ENCODE assay signal across 9 cellular contexts in the genomic region with DNA sequence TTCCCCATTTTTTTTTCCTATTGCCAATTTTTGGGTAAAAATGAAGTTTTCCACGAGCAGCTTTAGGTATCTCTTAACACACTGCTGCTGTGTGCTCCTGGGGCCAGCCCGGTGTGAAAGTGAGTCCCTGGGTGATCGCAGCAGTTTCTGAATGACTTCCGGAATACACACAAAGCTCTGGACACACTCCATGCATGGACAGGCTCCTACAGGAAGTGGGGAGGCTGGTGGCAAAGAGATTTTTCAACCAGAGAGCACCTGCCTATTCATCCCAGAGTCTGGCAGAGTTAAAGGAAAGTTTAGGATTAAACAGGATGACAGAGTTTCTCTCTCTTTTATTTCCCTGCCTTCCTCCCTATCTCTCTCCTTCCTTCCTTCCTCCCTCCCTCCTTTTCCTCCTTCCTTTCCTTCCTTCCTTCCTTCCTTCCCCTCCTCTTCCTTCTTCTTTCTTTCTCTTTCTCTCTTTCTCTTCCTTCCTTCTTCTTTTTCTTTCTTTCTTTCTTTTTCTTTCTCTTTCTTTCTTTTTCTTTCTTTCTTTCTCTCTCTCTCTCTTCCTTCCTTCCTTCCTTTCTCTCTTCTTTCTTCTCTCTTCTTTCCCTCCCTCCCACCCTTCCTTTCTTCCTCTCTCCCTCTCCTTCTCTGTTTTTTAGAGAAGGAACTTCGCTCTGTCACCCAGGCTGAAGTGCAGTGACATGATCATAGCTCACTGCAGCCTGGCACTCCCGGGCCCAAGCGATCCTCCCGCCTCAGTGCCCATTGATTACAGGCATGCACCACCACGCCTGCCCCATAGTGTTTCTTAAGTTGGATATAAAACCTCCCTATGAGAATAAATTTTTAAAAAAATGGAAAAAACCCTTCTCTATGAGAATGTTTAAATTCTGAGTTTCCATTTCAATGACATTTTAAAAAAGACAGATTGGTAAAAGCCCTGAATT. TPM values are rescaled to one million over a fixed set of nuclear protein-coding genes. Genes with fewer than 3 reads are reported as not detected.
A peak's percentile ranks its signal among the peaks of the same experiment; 100 is the strongest.
DNase-seq lines count a peak whose midpoint lies in the region; ATAC-seq and TF ChIP-seq lines count a peak whose summit lies in the region.
"Had no signal": no experiment of that assay in that cellular context is flagged by ENCODE, and none has a peak within 500 bp of the region (broad histone marks: within the 10 kb centered on the region; RNA-seq: fewer than 3 reads in every experiment).

No MANE protein-coding gene starts in this region.

- 70% methylated on average over 9 of the region's 9 CpGs for WGBS in suprapubic skin

- H3K27ac ChIP-seq in suprapubic skin, result no peak overlapping the region

- TF ChIP-seq POLR2A in suprapubic skin (IDR thresholded peaks at IDR 0.05), result no peak

- peaks cover 8% of the 10 kb centered on the region for H3K4me1 ChIP-seq in suprapubic skin

- no peak overlapping the region for H3K4me3 Mint-ChIP-seq in activated T-helper 17 cell treated with anti-CD3 and anti-CD28 coated beads, Interleukin-2, amount 50 U/mL, for 72 hours
- H3K4me3 Mint-ChIP-seq: activated naive CD8-positive, alpha-beta T cell had no signal

- H3K9me3 Mint-ChIP-seq in activated T-helper 17 cell treated with anti-CD3 and anti-CD28 coated beads, Interleukin-2, amount 50 U/mL, for 72 hours, result no peaks in the 10 kb centered on the region

- H3K9me3 ChIP-seq in suprapubic skin, result no peaks in the 10 kb centered on the region
- H3K9me3 ChIP-seq in MG63, result no peaks in the 10 kb centered on the region

- no peaks in the 10 kb centered on the region for H3K27me3 ChIP-seq in suprapubic skin
- no peaks in the 10 kb centered on the region for H3K27me3 ChIP-seq in MG63

- H3K27ac Mint-ChIP-seq in activated T-helper 17 cell treated with anti-CD3 and anti-CD28 coated beads, Interleukin-2, amount 50 U/mL, for 72 hours, result peak overlapping the region; percentile 48
- H3K27ac Mint-ChIP-seq: activated naive CD8-positive, alpha-beta T cell had no signal

- H3K4me1 Mint-ChIP-seq in activated T-helper 17 cell treated with anti-CD3 and anti-CD28 coated beads, Interleukin-2, amount 50 U/mL, for 72 hours, result peaks cover 9% of the 10 kb centered on the region

- H3K36me3 ChIP-seq in suprapubic skin, result no peaks in the 10 kb centered on the region
- H3K36me3 ChIP-seq in MG63, result no peaks in the 10 kb centered on the region

- no peak overlapping the region for H3K4me3 ChIP-seq in suprapubic skin
- H3K4me3 ChIP-seq in MG63, result no peak overlapping the region

- no peaks in the 10 kb centered on the region for H3K27me3 Mint-ChIP-seq in activated T-helper 17 cell treated with anti-CD3 and anti-CD28 coated beads, Interleukin-2, amount 50 U/mL, for 72 hours
- H3K27me3 Mint-ChIP-seq: activated naive CD8-positive, alpha-beta T cell had no signal

- H3K36me3 Mint-ChIP-seq in activated T-helper 17 cell treated with anti-CD3 and anti-CD28 coated beads, Interleukin-2, amount 50 U/mL, for 72 hours (ENCODE audit: low read depth), result no peaks in the 10 kb centered on the region
- H3K36me3 Mint-ChIP-seq: activated naive CD8-positive, alpha-beta T cell had no signal

- no peak for TF ChIP-seq EP300 in suprapubic skin (IDR thresholded peaks at IDR 0.05)

- TF ChIP-seq CTCF in suprapubic skin (IDR thresholded peaks at IDR 0.05), result no peak

- DNase-seq in NCI-H2107 treated with DMSO at 0.1 percent for 48 hours (lab: John Stamatoyannopoulos, UW; ENCODE audit: unreplicated experiment), result peak; percentile 4
- no peak for DNase-seq in NCI-H2107 (lab: John Stamatoyannopoulos, UW)
- peak; percentile 47 to 53 for DNase-seq in suprapubic skin (ENCODE audit: low spot score in 2 of 2)
- DNase-seq in UCSD-AML1 (lab: John Stamatoyannopoulos, UW; ENCODE audit: unreplicated experiment), result no peak
- DNase-seq in GOT3 (lab: John Stamatoyannopoulos, UW), result no peak
- DNase-seq in MG63, result no peak

- peak; percentile 80 for ATAC-seq in HG03196 (IDR thresholded peaks at IDR 0.05; ENCODE audit: unreplicated experiment)
- ATAC-seq in activated T-helper 17 cell treated with anti-CD3 and anti-CD28 coated beads, Interleukin-2, amount 50 U/mL, for 72 hours (replicated peaks), result no peak

RNA-seq across cellular contexts. Expression of gene UBTD2, which starts 38.7 kb away (rescaled TPM):
- total RNA-seq in activated T-helper 17 cell treated with anti-CD3 and anti-CD28 coated beads, Interleukin-2, amount 50 U/mL, for 72 hours, result 1 to 10 TPM; 7.7 to 8.3 TPM
- 10 to 100 TPM in 3 of 4 donors, 1 to 10 TPM in 1; 7.0 to 14.6 (median 12.8) TPM for total RNA-seq in suprapubic skin
- 28.8 and 43.0 TPM in 2 replicates for total RNA-seq in MG63 (2014; rRNA removed; shearing (Covaris generic); ENCODE audit: low replicate concordance)

Comparison
In these comparisons a context has a peak if more than half of its experiments do, and no peak if none do; other contexts are left out.
1. DNase-seq: peak in NCI-H2107 treated with DMSO at 0.1 percent for 48 hours (single experiment) and suprapubic skin (2 of 2); none in NCI-H2107 (single experiment), UCSD-AML1 (single experiment), GOT3 (single experiment) and MG63 (single experiment).